8 cellular contexts compared by ENCODE assay signal in the genomic region with DNA sequence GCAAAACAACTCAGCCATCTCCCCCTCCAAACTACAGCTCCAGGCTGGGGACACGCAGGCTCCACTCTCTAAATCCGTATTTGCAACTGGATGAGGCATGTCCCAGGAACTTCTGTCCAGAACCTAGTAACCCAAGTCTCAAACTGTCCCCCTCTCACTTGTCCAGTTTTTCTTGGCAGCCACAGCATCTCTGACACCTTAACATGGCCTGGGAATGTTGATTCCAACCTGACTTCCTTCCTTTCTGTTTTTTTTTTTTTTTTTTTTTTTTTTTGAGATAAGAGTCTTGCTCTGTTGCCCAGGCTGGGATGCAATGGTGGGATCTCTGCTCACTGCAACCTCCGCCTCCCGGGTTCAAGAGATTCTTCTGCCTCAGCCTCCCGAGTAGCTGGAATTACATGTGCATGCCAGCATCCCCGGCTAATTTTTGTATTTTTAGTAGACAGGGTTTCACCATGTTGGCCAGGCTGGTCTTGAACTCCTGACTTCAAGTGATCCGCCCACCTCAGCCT. TPM values are rescaled to one million over a fixed set of nuclear protein-coding genes. Genes with fewer than 3 reads are reported as not detected.
DNase-seq lines count a peak whose midpoint lies in the region; ATAC-seq and TF ChIP-seq lines count a peak whose summit lies in the region.
"Not testable (repeated sequence)": the region's sequence is repeated elsewhere in the genome, so short reads cannot be mapped to it uniquely, and the experiment has no call there.

No MANE protein-coding gene starts in this region.

- not testable (repeated sequence) for H3K27me3 Mint-ChIP-seq in T-helper 17 cell

- H3K4me1 ChIP-seq in BLaER1: peaks cover 99% of the 10 kb centered on the region
- peaks cover 46% of the 10 kb centered on the region for H3K4me1 ChIP-seq in cardiac muscle cell (ENCODE audit: low read depth)
- peaks cover 18 to 41% of the 10 kb centered on the region in 2 donors for H3K4me1 ChIP-seq in lung (ENCODE audit: control insufficient read depth in 2 of 2, insufficient read depth in 2 of 2, low read length in 2 of 2)
- H3K4me1 ChIP-seq in parathyroid adenoma: peaks cover 63% of the 10 kb centered on the region
- peaks cover 12 to 97% (median 63%) of the 10 kb centered on the region in 6 donors for H3K4me1 ChIP-seq in spleen
- H3K4me1 ChIP-seq in upper lobe of left lung: peaks cover 46 to 67% (median 55%) of the 10 kb centered on the region in 4 donors

- not testable (repeated sequence) for H3K27ac Mint-ChIP-seq in T-helper 17 cell

- H3K9me3 ChIP-seq in BLaER1; T-helper 17 cell (ENCODE audit: control insufficient read depth, low read length, poor library complexity, severe bottlenecking); cardiac muscle cell (ENCODE audit: low read depth); lung (ENCODE audit: control insufficient read depth in 2 of 2, insufficient read depth in 1 of 2, low read length in 1 of 2); parathyroid adenoma (ENCODE audit: control insufficient read depth, low read length); spleen; upper lobe of left lung: not testable (repeated sequence)

- H3K4me3 Mint-ChIP-seq in T-helper 17 cell: peak overlapping the region; percentile 49

- H3K79me2 ChIP-seq in parathyroid adenoma: peaks cover 13% of the 10 kb centered on the region

- TF ChIP-seq POLR2A in spleen (IDR thresholded peaks at IDR 0.05); upper lobe of left lung (IDR thresholded peaks at IDR 0.05): not testable (repeated sequence)

- not testable (repeated sequence) for TF ChIP-seq CTCF in cardiac muscle cell (IDR thresholded peaks at IDR 0.05; ENCODE audit: low read depth, low read length); lung (IDR thresholded peaks at IDR 0.05; ENCODE audit: control extremely low read depth, extremely low read depth); parathyroid adenoma (IDR thresholded peaks at IDR 0.05); spleen (IDR thresholded peaks at IDR 0.05 in 8 of 11, conservative IDR thresholded peaks at IDR 0.05 in 3 of 11); upper lobe of left lung (IDR thresholded peaks at IDR 0.05)

- H3K27ac ChIP-seq in BLaER1 (peak overlapping the region; percentile 93), cingulate gyrus (ENCODE audit: low read depth, low read length) (peak overlapping the region; percentile 10), cardiac muscle cell (peak overlapping the region; percentile 100), lung (ENCODE audit: low read depth in 1 of 2, low read length in 1 of 2) (peak overlapping the region; percentile 0 to 92), parathyroid adenoma (peak overlapping the region; percentile 87), spleen (peak overlapping the region in 7 of 8 donors; percentile 48 to 90 (median 81)), upper lobe of left lung (peak overlapping the region; percentile 42 to 88 (median 84))

- not testable (repeated sequence) for H3K36me3 Mint-ChIP-seq in T-helper 17 cell (ENCODE audit: low read depth)

- not testable (repeated sequence) for H3K27me3 ChIP-seq in BLaER1; cardiac muscle cell; lung (ENCODE audit: control insufficient read depth, insufficient read depth); parathyroid adenoma (ENCODE audit: control insufficient read depth, insufficient read depth, low read length); spleen (replicated peaks in 1 of 7); upper lobe of left lung

- intact Hi-C loops in spleen (cut with DNase I; ENCODE audit: low total_unique reads): not testable (repeated sequence)

- peak overlapping the region; percentile 95 for H3K4me2 ChIP-seq in BLaER1
- H3K4me2 ChIP-seq in parathyroid adenoma (ENCODE audit: low read length): not testable (repeated sequence)

- H3K4me3 ChIP-seq in BLaER1: peak overlapping the region; percentile 57
- not testable (repeated sequence) for H3K4me3 ChIP-seq in cardiac muscle cell; lung; parathyroid adenoma (ENCODE audit: low read depth, low read length); upper lobe of left lung
- peak overlapping the region in 1 of 8 donors; percentile 31 for H3K4me3 ChIP-seq in spleen

- not testable (repeated sequence) for TF ChIP-seq EP300 in upper lobe of left lung (IDR thresholded peaks at IDR 0.05)

- peak overlapping the region; percentile 78; the same call in 1 of the 2 replicates for H3K9ac ChIP-seq in BLaER1
- not testable (repeated sequence) for H3K9ac ChIP-seq in parathyroid adenoma

- not testable (repeated sequence) for ATAC-seq in T-helper 17 cell; lung (ENCODE audit: insufficient read depth, low FRiP score); upper lobe of left lung (ENCODE audit: low FRiP score in 2 of 2)

- H2AFZ ChIP-seq in parathyroid adenoma: not testable (repeated sequence)

- H3K4me1 Mint-ChIP-seq in T-helper 17 cell: peaks cover 20% of the 10 kb centered on the region

- not testable (repeated sequence) for DNase-seq in T-helper 17 cell; cardiac muscle cell (ENCODE audit: low read depth in 1 of 2, low spot score in 1 of 2); lung (ENCODE audit: low spot score); spleen; upper lobe of left lung

- not testable (repeated sequence) for H4K20me1 ChIP-seq in BLaER1

- WGBS in lung, 2 donors: 84 to 91% methylated on average over 7 of the region's 7 CpGs
- 80 to 90% (median 82%) methylated on average over 7 of the region's 7 CpGs for WGBS in spleen, 5 donors
- 83 to 88% methylated on average over 7 of the region's 7 CpGs for WGBS in upper lobe of left lung, 2 donors

- H3K36me3 ChIP-seq in BLaER1; cardiac muscle cell; lung (ENCODE audit: control insufficient read depth in 2 of 2, insufficient read depth in 2 of 2, low read length in 2 of 2); parathyroid adenoma (ENCODE audit: control insufficient read depth, insufficient read depth, low read length); spleen; upper lobe of left lung: not testable (repeated sequence)

RNA-seq across cellular contexts. Expression of a gene that starts 12.2 kb away (rescaled TPM):
- 1 to 10 TPM; 5.7 to 8.0 TPM for total RNA-seq in T-helper 17 cell
- 101 and 123 TPM in 2 replicates for total RNA-seq in cardiac muscle cell
- 164 and 178 TPM in 2 replicates for polyA plus RNA-seq in cardiac muscle cell
- total RNA-seq in lung: 100 to 1,000 TPM; 101 to 127 TPM
- polyA plus RNA-seq in lung: 10 to 100 TPM; 60.9 to 65.4 TPM
- total RNA-seq in spleen: 100 to 1,000 TPM in 6 of 7 donors, 10 to 100 TPM in 1; 89.4 to 172 (median 121) TPM
- 10 to 100 TPM; 37.8 to 66.2 (median 48.7) TPM for polyA plus RNA-seq in spleen
- total RNA-seq in upper lobe of left lung: 100 to 1,000 TPM in 1 of 6 donors, 10 to 100 TPM in 5; 21.0 to 147 (median 73.5) TPM

RNA-seq across cellular contexts. Expression of a gene that starts 27.9 kb away (rescaled TPM):
- total RNA-seq in T-helper 17 cell (100 to 1,000 TPM; 124 to 137 TPM), cardiac muscle cell (23.5 and 25.1 TPM in 2 replicates), lung (10 to 100 TPM; 25.6 to 34.3 TPM), spleen (10 to 100 TPM; 21.2 to 54.3 (median 38.6) TPM), upper lobe of left lung (10 to 100 TPM; 23.3 to 63.9 (median 31.0) TPM)
- polyA plus RNA-seq in cardiac muscle cell (25.3 and 33.6 TPM in 2 replicates), lung (10 to 100 TPM; 23.8 to 52.9 TPM), spleen (10 to 100 TPM; 21.4 to 37.3 (median 32.7) TPM)

RNA-seq across cellular contexts. Expression of a gene that starts 28.1 kb away (rescaled TPM):
- total RNA-seq in T-helper 17 cell (10 to 100 TPM; 35.1 to 36.2 TPM), cardiac muscle cell (47.6 and 62.0 TPM in 2 replicates), lung (10 to 100 TPM; 23.1 to 34.5 TPM), spleen (10 to 100 TPM; 35.8 to 53.4 (median 49.1) TPM), upper lobe of left lung (10 to 100 TPM; 13.6 to 38.9 (median 28.3) TPM)
- polyA plus RNA-seq in cardiac muscle cell (77.9 and 83.0 TPM in 2 replicates), lung (10 to 100 TPM; 37.7 to 43.1 TPM), spleen (10 to 100 TPM; 54.7 to 72.7 (median 57.0) TPM)

RNA-seq across cellular contexts. Expression of a gene that starts 38.6 kb away (rescaled TPM):
- 100 to 1,000 TPM; 351 to 393 TPM for total RNA-seq in T-helper 17 cell
- total RNA-seq in cardiac muscle cell: 398 and 520 TPM in 2 replicates
- polyA plus RNA-seq in cardiac muscle cell: 217 and 265 TPM in 2 replicates
- 100 to 1,000 TPM; 172 to 215 TPM for total RNA-seq in lung
- 100 to 1,000 TPM; 136 to 251 TPM for polyA plus RNA-seq in lung
- total RNA-seq in spleen: 100 to 1,000 TPM; 181 to 239 (median 202) TPM
- polyA plus RNA-seq in spleen: 100 to 1,000 TPM; 159 to 189 (median 161) TPM
- total RNA-seq in upper lobe of left lung: 100 to 1,000 TPM; 133 to 454 (median 211) TPM

RNA-seq across cellular contexts. Expression of a gene that starts 39.4 kb away (rescaled TPM):
- total RNA-seq in T-helper 17 cell (10 to 100 TPM; 29.4 to 36.7 TPM), cardiac muscle cell (45.8 and 69.2 TPM in 2 replicates), lung (10 to 100 TPM; 30.5 to 57.5 TPM), spleen (10 to 100 TPM; 22.8 to 45.4 (median 35.3) TPM), upper lobe of left lung (10 to 100 TPM; 23.9 to 49.2 (median 34.4) TPM)
- polyA plus RNA-seq in cardiac muscle cell (55.6 and 68.1 TPM in 2 replicates), lung (10 to 100 TPM; 12.0 to 19.5 TPM), spleen (10 to 100 TPM in 1 of 3 donors, 1 to 10 TPM in 2; 6.9 to 11.3 (median 7.8) TPM)

Comparison
In these comparisons a context has a peak if more than half of its experiments do, and no peak if none do; other contexts are left out.
1. H3K27ac ChIP-seq: peak in every context shown above with its lines; median percentile 100 in cardiac muscle cell; 93 in BLaER1; 87 in parathyroid adenoma; 84 in upper lobe of left lung; 81 in spleen; 46 in lung; 10 in cingulate gyrus.